28 cellular contexts compared by ENCODE assay signal in genomic region chr2:55245411-55245810, GRCh38.
"Had no signal": no experiment of that assay in that cellular context is flagged by ENCODE, and none has a peak within 500 bp of the region (broad histone marks: within the 10 kb centered on the region; RNA-seq: fewer than 3 reads in every experiment).

No MANE protein-coding gene starts in this region.

- H3K27me3 ChIP-seq: dorsolateral prefrontal cortex, esophagus muscularis mucosa, foreskin keratinocyte, gastroesophageal sphincter, heart left ventricle, hepatocyte, left lung, ovary, spleen, suprapubic skin, transverse colon, upper lobe of right lung, uterus had no signal

- H3K27ac Mint-ChIP-seq: mesothelial cell of epicardium, nephron had no signal

- H3K79me2 ChIP-seq: hepatocyte had no signal

- H3K4me2 ChIP-seq: hepatocyte had no signal

- ATAC-seq: foreskin keratinocyte; gastroesophageal sphincter; heart left ventricle; left lung; naive thymus-derived CD4-positive, alpha-beta T cell; psoas muscle; right cardiac atrium; stimulated activated naive CD8-positive, alpha-beta T cell treated with anti-CD3 and anti-CD28 coated beads, Interleukin-15, amount 100 ng/mL, for 72 hours; upper lobe of right lung had no signal

- H3K4me1 ChIP-seq: esophagus muscularis mucosa, foreskin keratinocyte, gastroesophageal sphincter, heart left ventricle, left lung, psoas muscle, spleen, suprapubic skin, transverse colon, upper lobe of right lung, uterus had no signal

- H2AFZ ChIP-seq: hepatocyte had no signal

- H3K9me3 Mint-ChIP-seq: mesothelial cell of epicardium; naive thymus-derived CD4-positive, alpha-beta T cell; nephron; stimulated activated naive CD8-positive, alpha-beta T cell treated with anti-CD3 and anti-CD28 coated beads, Interleukin-15, amount 100 ng/mL, for 72 hours had no signal

- DNase-seq: dorsolateral prefrontal cortex; effector CD4-positive, alpha-beta T cell; foreskin keratinocyte; heart left ventricle; kidney; left lung; mesenchymal stem cell; naive thymus-derived CD4-positive, alpha-beta T cell; occipital lobe; ovary; posterior cingulate gyrus; psoas muscle; right cardiac atrium; spleen; stimulated activated CD4-positive, alpha-beta T cell treated with anti-CD3 and anti-CD28 coated beads, Interleukin-15, amount 100 ng/mL, for 24 hours; stimulated activated CD4-positive, alpha-beta T cell treated with anti-CD3 and anti-CD28 coated beads, Interleukin-2, amount 100 ng/mL, for 48 hours; stimulated activated naive CD4-positive, alpha-beta T cell; stimulated activated naive CD8-positive, alpha-beta T cell treated with anti-CD3 and anti-CD28 coated beads, Interleukin-15, amount 100 ng/mL, for 72 hours; transverse colon; upper lobe of right lung; uterus had no signal

- H3K4me3 ChIP-seq: dorsolateral prefrontal cortex, esophagus muscularis mucosa, gastroesophageal sphincter, heart left ventricle, hepatocyte, left lung, ovary, psoas muscle, skin epidermis, spleen, suprapubic skin, transverse colon, upper lobe of right lung, uterus had no signal

- H3K4me3 Mint-ChIP-seq: mesothelial cell of epicardium; naive thymus-derived CD4-positive, alpha-beta T cell; nephron; stimulated activated naive CD8-positive, alpha-beta T cell treated with anti-CD3 and anti-CD28 coated beads, Interleukin-15, amount 100 ng/mL, for 72 hours had no signal

- H3K27ac ChIP-seq: dorsolateral prefrontal cortex, esophagus muscularis mucosa, foreskin keratinocyte, gastroesophageal sphincter, heart left ventricle, hepatocyte, left lung, ovary, psoas muscle, skin epidermis, spleen, suprapubic skin, transverse colon, upper lobe of right lung, uterus had no signal

- H3K27me3 Mint-ChIP-seq: naive thymus-derived CD4-positive, alpha-beta T cell; stimulated activated naive CD8-positive, alpha-beta T cell treated with anti-CD3 and anti-CD28 coated beads, Interleukin-15, amount 100 ng/mL, for 72 hours had no signal

- H3K36me3 ChIP-seq: ovary, uterus had no signal

- H3K4me1 Mint-ChIP-seq: mesothelial cell of epicardium; nephron; stimulated activated naive CD8-positive, alpha-beta T cell treated with anti-CD3 and anti-CD28 coated beads, Interleukin-15, amount 100 ng/mL, for 72 hours had no signal
